In genomic region chr13:94708031-94708571, GRCh38 we compare ENCODE assay signal across 10 cellular contexts. TPM values are rescaled to one million over a fixed set of nuclear protein-coding genes. Genes with fewer than 3 reads are reported as not detected.
A peak's percentile ranks its signal among the peaks of the same experiment; 100 is the strongest.
DNase-seq lines count a peak whose midpoint lies in the region; ATAC-seq and TF ChIP-seq lines count a peak whose summit lies in the region.
"Had no signal": no experiment of that assay in that cellular context is flagged by ENCODE, and none has a peak within 500 bp of the region (broad histone marks: within the 10 kb centered on the region; RNA-seq: fewer than 3 reads in every experiment).

No MANE protein-coding gene starts in this region.

- peak; percentile 12 for DNase-seq in NCI-H1105 treated with DMSO at 0.1 percent for 48 hours (lab: John Stamatoyannopoulos, UW)
- no peak for DNase-seq in NCI-H1105 (lab: John Stamatoyannopoulos, UW)
- peak; percentile 38 for DNase-seq in NCI-H748 treated with DMSO at 0.1 percent for 48 hours (lab: John Stamatoyannopoulos, UW)
- DNase-seq in glutamatergic neuron, result peak; percentile 28
- DNase-seq in progenitor cell of endocrine pancreas (ENCODE audit: low spot score, unreplicated experiment), result no peak
- DNase-seq in OCI-M2 (lab: John Stamatoyannopoulos, UW; ENCODE audit: unreplicated experiment), result no peak
- no peak for DNase-seq in left colon
- no peak for DNase-seq in Calu3
- DNase-seq: activated CD8-positive, alpha-beta T cell treated with anti-CD3 and anti-CD28 coated beads, Interleukin-2, amount 10 ng/mL, durations not matched to agents 7 days and 5 days; right lobe of liver had no signal

- intact Hi-C loops in left colon (cut with DNase I, micrococcal nuclease) (no loop called here), Calu3 (cut with micrococcal nuclease; ENCODE audit: unreplicated experiment) (no loop called here)

- no peak for ATAC-seq in left colon
- ATAC-seq: activated CD8-positive, alpha-beta T cell treated with anti-CD3 and anti-CD28 coated beads, Interleukin-2, amount 10 ng/mL, durations not matched to agents 7 days and 5 days; right lobe of liver had no signal

- TF ChIP-seq CTCF in glutamatergic neuron (IDR thresholded peaks at IDR 0.05; ENCODE audit: partially characterized antibody, unreplicated experiment) (no peak), progenitor cell of endocrine pancreas (IDR thresholded peaks at IDR 0.05; ENCODE audit: unreplicated experiment) (no peak), Calu3 (IDR thresholded peaks at IDR 0.05; ENCODE audit: unreplicated experiment) (no peak)

- H3K36me3 Mint-ChIP-seq in glutamatergic neuron (ENCODE audit: unreplicated experiment) (no peaks in the 10 kb centered on the region), progenitor cell of endocrine pancreas (ENCODE audit: insufficient read depth) (peaks cover 4% of the 10 kb centered on the region), Calu3 (ENCODE audit: insufficient read depth, unreplicated experiment) (no peaks in the 10 kb centered on the region)

- CTCF ChIA-PET in Calu3 (lab: Charles Lee), result no interaction called here

- no TSS peak for BruUV-seq in Calu3 (replicated peaks; lab: Mats Ljungman, UMichigan)

- peaks cover 18% of the 10 kb centered on the region for H3K9me3 Mint-ChIP-seq in glutamatergic neuron (ENCODE audit: unreplicated experiment)
- H3K9me3 Mint-ChIP-seq in progenitor cell of endocrine pancreas (ENCODE audit: low read depth), result no peaks in the 10 kb centered on the region
- H3K9me3 Mint-ChIP-seq in Calu3 (ENCODE audit: low read depth, unreplicated experiment), result no peaks in the 10 kb centered on the region

- H3K4me3 Mint-ChIP-seq in glutamatergic neuron (ENCODE audit: unreplicated experiment) (peak overlapping the region; percentile 44), progenitor cell of endocrine pancreas (ENCODE audit: low read depth) (peak overlapping the region; percentile 63), Calu3 (ENCODE audit: low read depth, unreplicated experiment) (no peak overlapping the region)

- H3K27ac Mint-ChIP-seq in glutamatergic neuron (ENCODE audit: unreplicated experiment) (no peak overlapping the region), progenitor cell of endocrine pancreas (peak overlapping the region; percentile 93), Calu3 (ENCODE audit: unreplicated experiment) (no peak overlapping the region)
- H3K27ac Mint-ChIP-seq: activated CD8-positive, alpha-beta T cell treated with anti-CD3 and anti-CD28 coated beads, Interleukin-2, amount 10 ng/mL, durations not matched to agents 7 days and 5 days had no signal

- peaks cover 10% of the 10 kb centered on the region for H3K4me1 Mint-ChIP-seq in glutamatergic neuron (ENCODE audit: low read depth, unreplicated experiment)
- H3K4me1 Mint-ChIP-seq in progenitor cell of endocrine pancreas (ENCODE audit: low read depth), result peaks cover 33% of the 10 kb centered on the region
- no peaks in the 10 kb centered on the region for H3K4me1 Mint-ChIP-seq in Calu3 (ENCODE audit: low read depth, unreplicated experiment)

- H3K27me3 Mint-ChIP-seq in glutamatergic neuron (ENCODE audit: unreplicated experiment) (peaks cover 37% of the 10 kb centered on the region), progenitor cell of endocrine pancreas (peaks cover 63% of the 10 kb centered on the region), Calu3 (ENCODE audit: unreplicated experiment) (peaks cover 24% of the 10 kb centered on the region)

RNA-seq across cellular contexts. Expression of gene SOX21, which starts 4.2 kb away (rescaled TPM):
- not detected for total RNA-seq in glutamatergic neuron (ENCODE audit: unreplicated experiment)
- total RNA-seq in progenitor cell of endocrine pancreas, result 44.7 and 61.1 TPM in 2 replicates
- total RNA-seq in left colon, result not detected
- total RNA-seq in Calu3 (2022), result not detected in 2 replicates
- total RNA-seq: activated CD8-positive, alpha-beta T cell treated with anti-CD3 and anti-CD28 coated beads, Interleukin-2, amount 10 ng/mL, durations not matched to agents 7 days and 5 days; right lobe of liver had no signal

Comparison
In these comparisons a context has a peak if more than half of its experiments do, and no peak if none do; other contexts are left out.
1. DNase-seq: peak in NCI-H1105 treated with DMSO at 0.1 percent for 48 hours (single experiment), NCI-H748 treated with DMSO at 0.1 percent for 48 hours (single experiment) and glutamatergic neuron (single experiment); none in NCI-H1105 (single experiment), progenitor cell of endocrine pancreas (single experiment), OCI-M2 (single experiment), left colon (0 of 2) and Calu3 (single experiment).
2. RNA of gene SOX21, which starts 4.2 kb away (total RNA-seq): 44.7 to 61.1 TPM in progenitor cell of endocrine pancreas; not detected in Calu3, not detected in glutamatergic neuron (single experiment) and not detected in left colon; every median in the first group is over 10 times any median in the second.